In the genomic region with DNA sequence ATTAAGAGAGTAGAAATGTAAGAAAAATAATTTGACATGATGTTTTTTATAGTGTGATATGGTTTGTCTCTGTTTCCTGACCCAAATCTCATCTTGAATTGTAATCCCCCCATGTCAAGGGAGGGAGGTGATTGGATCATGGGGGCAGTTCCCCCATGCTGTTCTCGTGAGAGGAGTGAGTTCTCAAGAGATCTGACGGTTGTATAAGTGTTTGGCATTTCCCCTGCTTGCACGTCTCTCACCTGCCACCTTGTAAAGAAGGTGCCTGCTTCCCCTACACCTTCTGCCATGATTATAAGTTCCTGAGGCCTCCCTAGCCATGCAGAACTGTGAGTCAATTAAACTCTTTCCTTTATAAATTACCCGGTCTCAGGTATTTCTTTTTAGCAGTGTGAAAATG, we compare ENCODE assay signal across 1 cellular context.
TF ChIP-seq lines count a peak whose summit lies in the region.

No MANE protein-coding gene starts in this region.

TF ChIP-seq in GM23338, 12 proteins besides CTCF, POLR2A, EP300 and RAD21 (continued from another document):
- no peak for TF ChIP-seq ZNF462 (CRISPR knock-in tag; IDR thresholded peaks at IDR 0.05)
- TF ChIP-seq ZNF331 (CRISPR knock-in tag; IDR thresholded peaks at IDR 0.05; ENCODE audit: low read depth): no peak
- no peak for TF ChIP-seq STAT1 (IDR thresholded peaks at IDR 0.05; ENCODE audit: unreplicated experiment)
- TF ChIP-seq JUNB (IDR thresholded peaks at IDR 0.05; ENCODE audit: unreplicated experiment): no peak
- no peak for TF ChIP-seq REST (IDR thresholded peaks at IDR 0.05; ENCODE audit: unreplicated experiment)
- no peak for TF ChIP-seq EZH2 (IDR thresholded peaks at IDR 0.05; ENCODE audit: low read depth, unreplicated experiment)
- TF ChIP-seq EZH2phosphoT487 (IDR thresholded peaks at IDR 0.05; ENCODE audit: unreplicated experiment): no peak
- TF ChIP-seq ZNF114 (CRISPR knock-in tag; IDR thresholded peaks at IDR 0.05): no peak
- TF ChIP-seq NANOG (IDR thresholded peaks at IDR 0.05; ENCODE audit: borderline replicate concordance): no peak
- TF ChIP-seq, protein P1, sequence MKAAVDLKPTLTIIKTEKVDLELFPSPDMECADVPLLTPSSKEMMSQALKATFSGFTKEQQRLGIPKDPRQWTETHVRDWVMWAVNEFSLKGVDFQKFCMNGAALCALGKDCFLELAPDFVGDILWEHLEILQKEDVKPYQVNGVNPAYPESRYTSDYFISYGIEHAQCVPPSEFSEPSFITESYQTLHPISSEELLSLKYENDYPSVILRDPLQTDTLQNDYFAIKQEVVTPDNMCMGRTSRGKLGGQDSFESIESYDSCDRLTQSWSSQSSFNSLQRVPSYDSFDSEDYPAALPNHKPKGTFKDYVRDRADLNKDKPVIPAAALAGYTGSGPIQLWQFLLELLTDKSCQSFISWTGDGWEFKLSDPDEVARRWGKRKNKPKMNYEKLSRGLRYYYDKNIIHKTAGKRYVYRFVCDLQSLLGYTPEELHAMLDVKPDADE (IDR thresholded peaks at IDR 0.05): no peak
TF ChIP-seq in GM23338: peak in this region for 0.
